In the genomic region with DNA sequence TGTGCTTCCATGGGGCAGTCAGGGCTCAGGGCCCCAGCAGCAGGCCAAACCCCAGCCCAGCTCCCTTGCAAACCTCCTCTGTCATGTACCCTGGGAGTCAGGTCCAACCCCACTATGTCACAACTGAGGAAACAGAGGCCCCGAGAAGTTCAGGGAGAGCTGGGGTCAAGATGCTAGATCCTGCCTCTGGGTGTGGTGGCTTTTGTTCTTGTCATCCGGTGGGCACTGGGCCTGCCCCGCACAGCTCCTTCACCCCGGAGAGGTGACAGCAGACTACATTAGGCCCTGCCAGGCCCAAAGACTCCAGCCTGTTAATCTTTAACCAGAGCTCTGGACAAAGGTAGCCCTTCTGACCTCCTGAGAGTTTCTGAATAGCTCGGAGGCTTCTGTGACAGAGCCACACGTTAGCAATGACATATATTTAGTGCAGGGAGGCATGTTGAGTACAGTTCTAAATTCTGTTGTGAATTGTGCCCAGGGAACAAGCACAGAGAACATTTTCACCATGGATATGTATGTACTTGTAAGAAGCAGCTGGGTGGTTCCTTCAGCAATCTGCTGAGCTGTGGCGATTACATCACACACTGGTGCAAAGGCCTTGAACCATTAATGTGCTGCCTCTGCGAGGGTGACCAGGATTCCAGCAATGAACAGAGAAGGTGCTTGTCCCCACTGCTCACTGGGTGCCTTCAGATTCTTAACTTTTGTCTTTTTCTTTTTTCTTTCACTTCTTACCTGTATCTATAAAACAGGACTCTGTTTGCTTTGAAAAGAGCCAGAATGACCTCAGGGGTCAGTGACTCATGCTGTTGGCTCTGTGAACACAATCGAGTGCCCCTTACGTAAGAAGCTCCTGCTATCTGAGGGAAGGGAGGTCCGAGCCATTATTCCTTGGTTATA, we compare ENCODE assay signal across 1 cellular context.
TF ChIP-seq lines count a peak whose summit lies in the region.

No MANE protein-coding gene starts in this region.

TF ChIP-seq in HepG2, 621 proteins besides CTCF, POLR2A, EP300 and RAD21 (continued from another document and continues in another):
- no peak for TF ChIP-seq HMGXB3 (CRISPR knock-in tag; IDR thresholded peaks at IDR 0.05; ENCODE audit: borderline replicate concordance)
- no peak for TF ChIP-seq ZNF720 (CRISPR knock-in tag; IDR thresholded peaks at IDR 0.05)
- TF ChIP-seq ZNF644 (CRISPR knock-in tag; IDR thresholded peaks at IDR 0.05; ENCODE audit: low read depth) = peak; percentile 64
- TF ChIP-seq ZNF781 (CRISPR knock-in tag; IDR thresholded peaks at IDR 0.05; ENCODE audit: borderline replicate concordance, not compliant biosample characterization) = peak; percentile 29
- TF ChIP-seq RELA (CRISPR knock-in tag; IDR thresholded peaks at IDR 0.05) = no peak
- TF ChIP-seq, protein P1, sequence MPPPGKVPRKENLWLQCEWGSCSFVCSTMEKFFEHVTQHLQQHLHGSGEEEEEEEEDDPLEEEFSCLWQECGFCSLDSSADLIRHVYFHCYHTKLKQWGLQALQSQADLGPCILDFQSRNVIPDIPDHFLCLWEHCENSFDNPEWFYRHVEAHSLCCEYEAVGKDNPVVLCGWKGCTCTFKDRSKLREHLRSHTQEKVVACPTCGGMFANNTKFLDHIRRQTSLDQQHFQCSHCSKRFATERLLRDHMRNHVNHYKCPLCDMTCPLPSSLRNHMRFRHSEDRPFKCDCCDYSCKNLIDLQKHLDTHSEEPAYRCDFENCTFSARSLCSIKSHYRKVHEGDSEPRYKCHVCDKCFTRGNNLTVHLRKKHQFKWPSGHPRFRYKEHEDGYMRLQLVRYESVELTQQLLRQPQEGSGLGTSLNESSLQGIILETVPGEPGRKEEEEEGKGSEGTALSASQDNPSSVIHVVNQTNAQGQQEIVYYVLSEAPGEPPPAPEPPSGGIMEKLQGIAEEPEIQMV (CRISPR knock-in tag; IDR thresholded peaks at IDR 0.05; ENCODE audit: low read depth) = 0 out of 2 replicates have a peak, but pooled peaks have one; percentile 21
- TF ChIP-seq ZBTB38 (CRISPR knock-in tag; IDR thresholded peaks at IDR 0.05) = no peak
- no peak for TF ChIP-seq GPN1 (CRISPR knock-in tag; IDR thresholded peaks at IDR 0.05; ENCODE audit: borderline replicate concordance)
- peak; percentile 37; the same call in 1 of the 2 replicates for TF ChIP-seq ZNF501 (CRISPR knock-in tag; IDR thresholded peaks at IDR 0.05)
- TF ChIP-seq ZNF33A (CRISPR knock-in tag; IDR thresholded peaks at IDR 0.05; ENCODE audit: borderline replicate concordance) = no peak
- peak; percentile 47; the same call in 1 of the 2 replicates for TF ChIP-seq ERF (CRISPR knock-in tag; IDR thresholded peaks at IDR 0.05)
- TF ChIP-seq TRIM24 (CRISPR knock-in tag; IDR thresholded peaks at IDR 0.05) = no peak
- no peak for TF ChIP-seq ZNF598 (CRISPR knock-in tag; IDR thresholded peaks at IDR 0.05; ENCODE audit: borderline replicate concordance)
- no peak for TF ChIP-seq ZSCAN30 (CRISPR knock-in tag; IDR thresholded peaks at IDR 0.05)
- TF ChIP-seq, protein P2, sequence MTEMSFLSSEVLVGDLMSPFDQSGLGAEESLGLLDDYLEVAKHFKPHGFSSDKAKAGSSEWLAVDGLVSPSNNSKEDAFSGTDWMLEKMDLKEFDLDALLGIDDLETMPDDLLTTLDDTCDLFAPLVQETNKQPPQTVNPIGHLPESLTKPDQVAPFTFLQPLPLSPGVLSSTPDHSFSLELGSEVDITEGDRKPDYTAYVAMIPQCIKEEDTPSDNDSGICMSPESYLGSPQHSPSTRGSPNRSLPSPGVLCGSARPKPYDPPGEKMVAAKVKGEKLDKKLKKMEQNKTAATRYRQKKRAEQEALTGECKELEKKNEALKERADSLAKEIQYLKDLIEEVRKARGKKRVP (CRISPR knock-in tag; IDR thresholded peaks at IDR 0.05) = peak in 1 of 2 experiments; percentile 42; a peak in 1 of 4 replicates
- TF ChIP-seq NR2C2 (CRISPR knock-in tag; IDR thresholded peaks at IDR 0.05; ENCODE audit: borderline replicate concordance) = peak; percentile 69
- TF ChIP-seq GZF1 (CRISPR knock-in tag; IDR thresholded peaks at IDR 0.05) = peak; percentile 19; the same call in 1 of the 2 replicates
- TF ChIP-seq ZBTB7A (CRISPR knock-in tag; IDR thresholded peaks at IDR 0.05) = no peak
- peak; percentile 23; the same call in 1 of the 2 replicates for TF ChIP-seq IRF2 (CRISPR knock-in tag; IDR thresholded peaks at IDR 0.05)
- TF ChIP-seq ZBTB39 (CRISPR knock-in tag; IDR thresholded peaks at IDR 0.05) = no peak
- TF ChIP-seq MTF1 (CRISPR knock-in tag; IDR thresholded peaks at IDR 0.05) = no peak
- TF ChIP-seq TMF1 (CRISPR knock-in tag; IDR thresholded peaks at IDR 0.05; ENCODE audit: low read depth) = no peak
- TF ChIP-seq ZNF564 (CRISPR knock-in tag; IDR thresholded peaks at IDR 0.05) = no peak
- peak; percentile 46; the same call in 1 of the 2 replicates for TF ChIP-seq ZNF556 (CRISPR knock-in tag; IDR thresholded peaks at IDR 0.05; ENCODE audit: borderline replicate concordance)
- 0 out of 2 replicates have a peak, but pooled peaks have one; percentile 21 for TF ChIP-seq ZNF276 (CRISPR knock-in tag; IDR thresholded peaks at IDR 0.05; ENCODE audit: low read depth)
- TF ChIP-seq ZNF260 (CRISPR knock-in tag; IDR thresholded peaks at IDR 0.05; ENCODE audit: borderline replicate concordance, low read depth) = no peak
- TF ChIP-seq, protein P3, sequence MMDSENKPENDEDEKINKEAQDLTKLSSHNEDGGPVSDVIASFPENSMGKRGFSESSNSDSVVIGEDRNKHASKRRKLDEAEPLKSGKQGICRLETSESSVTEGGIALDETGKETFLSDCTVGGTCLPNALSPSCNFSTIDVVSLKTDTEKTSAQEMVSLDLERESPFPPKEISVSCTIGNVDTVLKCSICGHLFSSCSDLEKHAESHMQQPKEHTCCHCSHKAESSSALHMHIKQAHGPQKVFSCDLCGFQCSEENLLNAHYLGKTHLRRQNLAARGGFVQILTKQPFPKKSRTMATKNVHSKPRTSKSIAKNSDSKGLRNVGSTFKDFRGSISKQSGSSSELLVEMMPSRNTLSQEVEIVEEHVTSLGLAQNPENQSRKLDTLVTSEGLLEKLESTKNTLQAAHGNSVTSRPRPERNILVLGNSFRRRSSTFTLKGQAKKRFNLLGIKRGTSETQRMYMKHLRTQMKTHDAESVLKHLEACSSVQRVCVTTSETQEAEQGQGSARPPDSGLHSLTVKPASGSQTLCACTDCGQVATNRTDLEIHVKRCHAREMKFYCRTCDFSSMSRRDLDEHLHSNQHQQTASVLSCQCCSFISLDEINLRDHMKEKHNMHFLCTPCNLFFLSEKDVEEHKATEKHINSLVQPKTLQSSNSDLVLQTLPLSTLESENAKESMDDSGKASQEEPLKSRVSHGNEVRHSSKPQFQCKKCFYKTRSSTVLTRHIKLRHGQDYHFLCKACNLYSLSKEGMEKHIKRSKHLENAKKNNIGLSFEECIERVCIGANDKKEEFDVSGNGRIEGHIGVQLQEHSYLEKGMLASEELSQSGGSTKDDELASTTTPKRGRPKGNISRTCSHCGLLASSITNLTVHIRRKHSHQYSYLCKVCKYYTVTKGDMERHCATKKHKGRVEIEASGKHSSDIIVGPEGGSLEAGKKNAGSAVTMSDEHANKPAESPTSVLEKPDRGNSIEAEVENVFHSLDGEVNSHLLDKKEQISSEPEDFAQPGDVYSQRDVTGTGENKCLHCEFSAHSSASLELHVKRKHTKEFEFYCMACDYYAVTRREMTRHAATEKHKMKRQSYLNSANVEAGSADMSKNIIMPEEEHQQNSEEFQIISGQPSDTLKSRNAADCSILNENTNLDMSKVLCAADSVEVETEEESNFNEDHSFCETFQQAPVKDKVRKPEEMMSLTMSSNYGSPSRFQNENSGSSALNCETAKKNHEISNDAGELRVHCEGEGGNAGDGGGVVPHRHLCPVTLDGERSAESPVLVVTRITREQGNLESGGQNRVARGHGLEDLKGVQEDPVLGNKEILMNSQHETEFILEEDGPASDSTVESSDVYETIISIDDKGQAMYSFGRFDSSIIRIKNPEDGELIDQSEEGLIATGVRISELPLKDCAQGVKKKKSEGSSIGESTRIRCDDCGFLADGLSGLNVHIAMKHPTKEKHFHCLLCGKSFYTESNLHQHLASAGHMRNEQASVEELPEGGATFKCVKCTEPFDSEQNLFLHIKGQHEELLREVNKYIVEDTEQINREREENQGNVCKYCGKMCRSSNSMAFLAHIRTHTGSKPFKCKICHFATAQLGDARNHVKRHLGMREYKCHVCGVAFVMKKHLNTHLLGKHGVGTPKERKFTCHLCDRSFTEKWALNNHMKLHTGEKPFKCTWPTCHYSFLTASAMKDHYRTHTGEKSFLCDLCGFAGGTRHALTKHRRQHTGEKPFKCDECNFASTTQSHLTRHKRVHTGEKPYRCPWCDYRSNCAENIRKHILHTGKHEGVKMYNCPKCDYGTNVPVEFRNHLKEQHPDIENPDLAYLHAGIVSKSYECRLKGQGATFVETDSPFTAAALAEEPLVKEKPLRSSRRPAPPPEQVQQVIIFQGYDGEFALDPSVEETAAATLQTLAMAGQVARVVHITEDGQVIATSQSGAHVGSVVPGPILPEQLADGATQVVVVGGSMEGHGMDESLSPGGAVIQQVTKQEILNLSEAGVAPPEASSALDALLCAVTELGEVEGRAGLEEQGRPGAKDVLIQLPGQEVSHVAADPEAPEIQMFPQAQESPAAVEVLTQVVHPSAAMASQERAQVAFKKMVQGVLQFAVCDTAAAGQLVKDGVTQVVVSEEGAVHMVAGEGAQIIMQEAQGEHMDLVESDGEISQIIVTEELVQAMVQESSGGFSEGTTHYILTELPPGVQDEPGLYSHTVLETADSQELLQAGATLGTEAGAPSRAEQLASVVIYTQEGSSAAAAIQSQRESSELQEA (CRISPR knock-in tag; IDR thresholded peaks at IDR 0.05; ENCODE audit: not compliant biosample characterization) = peak; percentile 7
- peak; percentile 88 for TF ChIP-seq DPF2 (CRISPR knock-in tag; IDR thresholded peaks at IDR 0.05; ENCODE audit: borderline replicate concordance, low read depth)
- TF ChIP-seq NR0B2 (CRISPR knock-in tag; IDR thresholded peaks at IDR 0.05) = no peak
- TF ChIP-seq POLR2AphosphoS2 (IDR thresholded peaks at IDR 0.05; ENCODE audit: low read depth, low read length) = peak; percentile 59; the same call in 1 of the 2 replicates
- TF ChIP-seq ZNF883 (CRISPR knock-in tag; IDR thresholded peaks at IDR 0.05; ENCODE audit: not compliant biosample characterization) = peak; percentile 32
- peak; percentile 52 for TF ChIP-seq MIXL1 (CRISPR knock-in tag; IDR thresholded peaks at IDR 0.05)
